1 cellular context compared by ENCODE assay signal in genomic region chr15:35874260-35874905, GRCh38.
TF ChIP-seq lines count a peak whose summit lies in the region.

No MANE protein-coding gene starts in this region.

TF ChIP-seq in K562, 482 proteins besides CTCF, POLR2A, EP300 and RAD21 (continued from another document):
- TF ChIP-seq ZNF280A (IDR thresholded peaks at IDR 0.05; ENCODE audit: low read depth, partially characterized antibody) = no peak
- 0 out of 4 replicates have a peak, but pooled peaks of 1 of the 2 experiments have one; percentile 40 for TF ChIP-seq RCOR1 (IDR thresholded peaks at IDR 0.05; ENCODE audit: borderline replicate concordance in 1 of 2, low read depth in 2 of 2, low read length in 2 of 2)
- no peak for TF ChIP-seq MIER1 (IDR thresholded peaks at IDR 0.05; ENCODE audit: low read depth)
- no peak for TF ChIP-seq SRF (CRISPR knock-in tag; IDR thresholded peaks at IDR 0.05)
- no peak for TF ChIP-seq PATZ1 (CRISPR knock-in tag; IDR thresholded peaks at IDR 0.05; ENCODE audit: borderline replicate concordance)
- peak; percentile 96 for TF ChIP-seq MAFG (tag; conservative IDR thresholded peaks at IDR 0.05)
- peak; percentile 83 for TF ChIP-seq NFE2 (IDR thresholded peaks at IDR 0.05; ENCODE audit: low read depth)
- no peak for TF ChIP-seq GTF3C2 (IDR thresholded peaks at IDR 0.05; ENCODE audit: borderline replicate concordance, extremely low read depth, insufficient read length)
- TF ChIP-seq HDAC2 (IDR thresholded peaks at IDR 0.05) = no peak
- TF ChIP-seq NFE2L1 (tag; IDR thresholded peaks at IDR 0.05; ENCODE audit: borderline replicate concordance, low read depth) = peak; percentile 90
- TF ChIP-seq ZNF830 (CRISPR knock-in tag; IDR thresholded peaks at IDR 0.05) = no peak
- no peak for TF ChIP-seq COPS2 (conservative IDR thresholded peaks at IDR 0.05)
- no peak for TF ChIP-seq ZNF449 (CRISPR knock-in tag; IDR thresholded peaks at IDR 0.05)
- peak; percentile 93 for TF ChIP-seq CEBPB (tag; IDR thresholded peaks at IDR 0.05)
- no peak for TF ChIP-seq PBX2 (CRISPR knock-in tag; IDR thresholded peaks at IDR 0.05; ENCODE audit: low read depth)
- peak; percentile 77 for TF ChIP-seq PBX2 (tag; conservative IDR thresholded peaks at IDR 0.05; ENCODE audit: low read depth)
- peak; percentile 93 for TF ChIP-seq BACH1 (tag; IDR thresholded peaks at IDR 0.05)
- TF ChIP-seq TCF3 (CRISPR knock-in tag; IDR thresholded peaks at IDR 0.05) = no peak
- TF ChIP-seq MEIS2 (IDR thresholded peaks at IDR 0.05; ENCODE audit: partially characterized antibody) = peak; percentile 23
- no peak for TF ChIP-seq HNRNPK (IDR thresholded peaks at IDR 0.05; ENCODE audit: low read depth, low read length, poor library complexity, severe bottlenecking)
- peak; percentile 94 for TF ChIP-seq ZNF316 (IDR thresholded peaks at IDR 0.05)
- TF ChIP-seq CEBPG (CRISPR knock-in tag; IDR thresholded peaks at IDR 0.05) = no peak
- TF ChIP-seq CEBPG (tag; conservative IDR thresholded peaks at IDR 0.05 in 1 of 2, IDR thresholded peaks at IDR 0.05 in 1 of 2) = peak; percentile 67 to 93
- TF ChIP-seq ZNF766 (CRISPR knock-in tag; conservative IDR thresholded peaks at IDR 0.05) = 0 out of 2 replicates have a peak, but pooled peaks have one; percentile 40
- peak; percentile 33 for TF ChIP-seq PKNOX1 (IDR thresholded peaks at IDR 0.05)
- TF ChIP-seq SMAD4 (CRISPR knock-in tag; conservative IDR thresholded peaks at IDR 0.05) = no peak
- TF ChIP-seq C11orf30 (IDR thresholded peaks at IDR 0.05; ENCODE audit: low read depth) = peak; percentile 87
- peak; percentile 77 for TF ChIP-seq MAFK (IDR thresholded peaks at IDR 0.05; ENCODE audit: low read length)
